ENCODE assay signal across 8 cellular contexts in the genomic region with DNA sequence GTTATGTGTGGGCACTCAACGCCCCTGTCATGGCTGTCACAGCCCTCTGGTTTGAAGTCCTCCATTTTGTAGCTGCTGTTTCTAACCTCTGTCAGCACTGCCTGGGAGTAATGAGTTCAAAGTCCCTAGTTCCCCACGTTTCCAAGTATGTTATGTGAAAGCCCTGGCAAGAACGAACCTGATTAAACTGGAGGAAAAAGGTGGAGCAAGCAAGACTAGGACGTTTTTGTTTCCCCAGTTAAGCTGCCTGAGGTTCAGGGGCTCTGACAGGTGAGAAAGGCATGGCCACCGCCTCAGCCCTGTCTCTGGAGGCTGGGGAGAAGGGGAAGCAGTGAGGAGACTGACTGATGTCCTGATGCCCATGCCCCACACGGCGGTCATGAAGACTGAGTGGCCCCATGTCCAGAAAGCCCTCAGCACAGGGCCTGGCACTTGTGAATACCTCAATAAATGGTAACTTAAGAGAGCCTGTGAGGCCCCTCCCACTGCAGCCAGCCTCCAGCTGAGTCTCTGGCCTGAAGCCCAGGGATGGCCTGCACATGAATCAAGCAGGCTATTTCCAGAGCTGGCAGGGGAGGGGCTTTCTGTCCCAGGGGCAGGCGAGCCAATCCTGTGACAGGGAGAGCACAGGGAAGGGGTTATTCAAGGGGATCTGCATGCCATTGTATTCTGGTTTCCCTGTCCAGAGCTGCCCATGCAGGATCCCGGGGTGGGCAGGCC.
DNase-seq lines count a peak whose midpoint lies in the region; ATAC-seq and TF ChIP-seq lines count a peak whose summit lies in the region.

No MANE protein-coding gene starts in this region.

- ATAC-seq in heart right ventricle (peak; percentile 79 to 89 (median 84)), psoas muscle (peak; percentile 82 to 86 (median 84)), GM18909 (IDR thresholded peaks at IDR 0.05; ENCODE audit: poor library complexity, unreplicated experiment) (no peak)

- no peaks in the 10 kb centered on the region for H3K27me3 ChIP-seq in MG63
- no peaks in the 10 kb centered on the region for H3K27me3 ChIP-seq in heart right ventricle
- no peaks in the 10 kb centered on the region for H3K27me3 ChIP-seq in psoas muscle (ENCODE audit: insufficient read depth in 3 of 3, low read length in 2 of 3)

- peaks cover 30% of the 10 kb centered on the region for H3K36me3 ChIP-seq in MG63
- peaks cover 0 to 25% (median 3%) of the 10 kb centered on the region in 9 donors for H3K36me3 ChIP-seq in heart right ventricle
- H3K36me3 ChIP-seq in psoas muscle (ENCODE audit: insufficient read depth in 1 of 2, low read depth in 1 of 2): peaks cover 0 to 21% of the 10 kb centered on the region in 2 donors

- no peak for TF ChIP-seq CTCF in AG09309 (IDR thresholded peaks at IDR 0.05; ENCODE audit: control insufficient read depth, insufficient read depth, low read depth, low read length, missing control alignments)
- no peak for TF ChIP-seq CTCF in heart right ventricle (IDR thresholded peaks at IDR 0.05)
- no peak for TF ChIP-seq CTCF in psoas muscle (IDR thresholded peaks at IDR 0.05)

- peak overlapping the region in 9 of 10 donors; percentile 39 to 94 (median 82) for H3K27ac ChIP-seq in heart right ventricle
- peak overlapping the region; percentile 88 for H3K27ac ChIP-seq in psoas muscle

- H3K4me3 ChIP-seq in AG09309 (ENCODE audit: control insufficient read depth, low read depth, low read length): no peak overlapping the region
- no peak overlapping the region for H3K4me3 ChIP-seq in MG63
- H3K4me3 ChIP-seq in heart right ventricle: no peak overlapping the region
- no peak overlapping the region for H3K4me3 ChIP-seq in psoas muscle

- peak; percentile 67 for DNase-seq in AG09309 (ENCODE audit: low read depth)
- peak; percentile 97 for DNase-seq in MG63
- DNase-seq in amniotic stem cell (lab: John Stamatoyannopoulos, UW): peak; percentile 92
- DNase-seq in heart right ventricle: peak; percentile 87 to 95
- DNase-seq in psoas muscle: peak; percentile 93 to 96
- DNase-seq in SW480 (ENCODE audit: low spot score): no peak
- no peak for DNase-seq in stimulated activated CD4-positive, alpha-beta T cell treated with anti-CD3 and anti-CD28 coated beads, Interleukin-2, amount 100 ng/mL, for 48 hours

- 28 to 30% methylated on average over 9 of the region's 9 CpGs for WGBS in heart right ventricle, 2 donors
- WGBS in psoas muscle, 3 donors: 13 to 17% (median 16%) methylated on average over 9 of the region's 9 CpGs

- H3K9me3 ChIP-seq in MG63: no peaks in the 10 kb centered on the region
- H3K9me3 ChIP-seq in heart right ventricle: no peaks in the 10 kb centered on the region
- no peaks in the 10 kb centered on the region for H3K9me3 ChIP-seq in psoas muscle

- intact Hi-C loops in heart right ventricle (cut with DNase I) (loop anchor here in 4 of 10 donors (2.0 to 10.0 kb wide), 4 partner anchors 64 to 314 kb away; a partner anchor contains a TSS), psoas muscle (cut with DNase I) (loop anchor here (5.0 to 10.0 kb wide), 4 partner anchors 54 to 326 kb away; a partner anchor contains a TSS)

- peaks cover 49 to 89% (median 74%) of the 10 kb centered on the region in 9 donors for H3K4me1 ChIP-seq in heart right ventricle
- H3K4me1 ChIP-seq in psoas muscle: peaks cover 80% of the 10 kb centered on the region

Comparison
In these comparisons a context has a peak if more than half of its experiments do, and no peak if none do; other contexts are left out.
1. DNase-seq: peak in AG09309 (single experiment), MG63 (single experiment), amniotic stem cell (single experiment), heart right ventricle (2 of 2) and psoas muscle (2 of 2); none in SW480 (single experiment) and stimulated activated CD4-positive, alpha-beta T cell treated with anti-CD3 and anti-CD28 coated beads, Interleukin-2, amount 100 ng/mL, for 48 hours (0 of 2).